Comparison of ENCODE assay signal across 8 cellular contexts in genomic region chr16:3878610-3879009, GRCh38. TPM values are rescaled to one million over a fixed set of nuclear protein-coding genes. Genes with fewer than 3 reads are reported as not detected.
A peak's percentile ranks its signal among the peaks of the same experiment; 100 is the strongest.
DNase-seq lines count a peak whose midpoint lies in the region; ATAC-seq and TF ChIP-seq lines count a peak whose summit lies in the region.

No MANE protein-coding gene starts in this region.

- H3K27me3 Mint-ChIP-seq in activated CD4-positive, alpha-beta T cell treated with anti-CD3 and anti-CD28 coated beads, Interleukin-2, amount 10 ng/mL, durations not matched to agents 7 days and 5 days, result peaks cover 8% of the 10 kb centered on the region
- H3K27me3 Mint-ChIP-seq in WTC11 (ENCODE audit: low read depth) (peaks cover 4% of the 10 kb centered on the region; the same call in 1 of the 2 replicates), immature natural killer cell (ENCODE audit: low read depth in 3 of 3) (peaks cover 14 to 30% (median 18%) of the 10 kb centered on the region in 3 donors)

- ATAC-seq in WTC11, result no peak
- no peak for ATAC-seq in left colon
- ATAC-seq in left lobe of liver, result no peak

- H3K27ac ChIP-seq in suprapubic skin, result no peak overlapping the region

- no peak for DNase-seq in activated CD4-positive, alpha-beta T cell treated with anti-CD3 and anti-CD28 coated beads, Interleukin-2, amount 10 ng/mL, durations not matched to agents 7 days and 5 days
- no peak for DNase-seq in activated CD4-positive, alpha-beta T cell treated with anti-CD3 and anti-CD28 coated beads for 48 hours
- DNase-seq in WTC11 (ENCODE audit: low spot score) (no peak), immature natural killer cell (no peak), suprapubic skin (ENCODE audit: low spot score in 2 of 2) (peak in 1 of 2 donors; percentile 48), left colon (no peak), ecto neural progenitor cell (ENCODE audit: low spot score) (no peak), left lobe of liver (ENCODE audit: low spot score) (no peak)

- peaks cover 28% of the 10 kb centered on the region for H3K36me3 Mint-ChIP-seq in activated CD4-positive, alpha-beta T cell treated with anti-CD3 and anti-CD28 coated beads, Interleukin-2, amount 10 ng/mL, durations not matched to agents 7 days and 5 days (ENCODE audit: low read depth)
- H3K36me3 Mint-ChIP-seq in WTC11 (peaks cover 12% of the 10 kb centered on the region), immature natural killer cell (peaks cover 0 to 5% (median 0%) of the 10 kb centered on the region in 3 donors)

- CTCF ChIA-PET in activated CD4-positive, alpha-beta T cell treated with anti-CD3 and anti-CD28 coated beads, Interleukin-2, amount 10 ng/mL, durations not matched to agents 7 days and 5 days (lab: Charles Lee), result interaction anchor here (1.0 kb wide), 1 partner anchor 104 kb away, joined by 4 read pairs; no protein-coding TSS in a partner anchor
- CTCF ChIA-PET in WTC11 (lab: Charles Lee), result interaction anchor here (1.5 kb wide), 1 partner anchor 376 kb away, joined by 5 read pairs; no protein-coding TSS in a partner anchor

- TF ChIP-seq CTCF in WTC11 (IDR thresholded peaks at IDR 0.05), result no peak
- no peak for TF ChIP-seq CTCF in suprapubic skin (IDR thresholded peaks at IDR 0.05)

- intact Hi-C loops in left colon (cut with DNase I, micrococcal nuclease), result loop anchor here in 1 of 2 donors (10.0 kb wide), 1 partner anchor 184 kb away; no protein-coding TSS in a partner anchor

- peak overlapping the region; percentile 95 for H3K4me3 Mint-ChIP-seq in activated CD4-positive, alpha-beta T cell treated with anti-CD3 and anti-CD28 coated beads, Interleukin-2, amount 10 ng/mL, durations not matched to agents 7 days and 5 days
- H3K4me3 Mint-ChIP-seq in WTC11, result peak overlapping the region; percentile 82
- H3K4me3 Mint-ChIP-seq in immature natural killer cell, result peak overlapping the region; percentile 94 to 98 (median 95)

- H3K9me3 ChIP-seq in suprapubic skin, result no peaks in the 10 kb centered on the region

- H3K36me3 ChIP-seq in suprapubic skin, result no peaks in the 10 kb centered on the region

- 9% methylated on average over 8 of the region's 8 CpGs for WGBS in suprapubic skin

- H3K27ac Mint-ChIP-seq in activated CD4-positive, alpha-beta T cell treated with anti-CD3 and anti-CD28 coated beads, Interleukin-2, amount 10 ng/mL, durations not matched to agents 7 days and 5 days, result peak overlapping the region; percentile 90
- H3K27ac Mint-ChIP-seq in WTC11, result peak overlapping the region; percentile 84
- H3K27ac Mint-ChIP-seq in immature natural killer cell, result peak overlapping the region; percentile 60 to 96 (median 92)

- peak overlapping the region; percentile 63 for H3K4me3 ChIP-seq in suprapubic skin

- POLR2A ChIA-PET in activated CD4-positive, alpha-beta T cell treated with anti-CD3 and anti-CD28 coated beads, Interleukin-2, amount 10 ng/mL, durations not matched to agents 7 days and 5 days (lab: Charles Lee), result interaction anchor here (0.6 kb wide), 1 partner anchor 140 kb away, joined by 4 read pairs; no protein-coding TSS in a partner anchor
- POLR2A ChIA-PET in WTC11 (lab: Charles Lee), result no interaction called here

- peaks cover 61% of the 10 kb centered on the region for H3K4me1 ChIP-seq in suprapubic skin

- H3K27me3 ChIP-seq in suprapubic skin, result no peaks in the 10 kb centered on the region

- H3K4me1 Mint-ChIP-seq in activated CD4-positive, alpha-beta T cell treated with anti-CD3 and anti-CD28 coated beads, Interleukin-2, amount 10 ng/mL, durations not matched to agents 7 days and 5 days, result peaks cover 46% of the 10 kb centered on the region
- H3K4me1 Mint-ChIP-seq in WTC11, result peaks cover 58% of the 10 kb centered on the region
- peaks cover 64 to 68% of the 10 kb centered on the region in 2 donors for H3K4me1 Mint-ChIP-seq in immature natural killer cell

- no peak for TF ChIP-seq POLR2A in suprapubic skin (IDR thresholded peaks at IDR 0.05)

- no peak for TF ChIP-seq EP300 in suprapubic skin (IDR thresholded peaks at IDR 0.05)

- H3K9me3 Mint-ChIP-seq in activated CD4-positive, alpha-beta T cell treated with anti-CD3 and anti-CD28 coated beads, Interleukin-2, amount 10 ng/mL, durations not matched to agents 7 days and 5 days, result no peaks in the 10 kb centered on the region
- H3K9me3 Mint-ChIP-seq in WTC11 (no peaks in the 10 kb centered on the region), immature natural killer cell (no peaks in the 10 kb centered on the region)

TF ChIP-seq in WTC11, 78 proteins besides CTCF, POLR2A, EP300 and RAD21:
- no peak for TF ChIP-seq NR1H2 (CRISPR knock-in tag; IDR thresholded peaks at IDR 0.05)
- TF ChIP-seq E2F4 (CRISPR knock-in tag; IDR thresholded peaks at IDR 0.05; ENCODE audit: borderline replicate concordance, low read depth), result no peak
- no peak for TF ChIP-seq ESRRA (CRISPR knock-in tag; IDR thresholded peaks at IDR 0.05; ENCODE audit: borderline replicate concordance)
- no peak for TF ChIP-seq GABPB1 (CRISPR knock-in tag; IDR thresholded peaks at IDR 0.05)
- TF ChIP-seq ZNF121 (CRISPR knock-in tag; IDR thresholded peaks at IDR 0.05), result no peak
- TF ChIP-seq ATF2 (CRISPR knock-in tag; IDR thresholded peaks at IDR 0.05; ENCODE audit: borderline replicate concordance, low read depth), result no peak
- no peak for TF ChIP-seq CREB1 (CRISPR knock-in tag; IDR thresholded peaks at IDR 0.05)
TF ChIP-seq in WTC11: peak in this region for 0.

RNA-seq across cellular contexts. Expression of gene CREBBP, which starts 1.9 kb away (rescaled TPM):
- total RNA-seq in activated CD4-positive, alpha-beta T cell treated with anti-CD3 and anti-CD28 coated beads, Interleukin-2, amount 10 ng/mL, durations not matched to agents 7 days and 5 days, result 10 to 100 TPM; 69.0 to 69.2 TPM
- 46.3 to 53.4 TPM (median 49.6 TPM) in 3 replicates for total RNA-seq in WTC11 (2021)
- 10 to 100 TPM in 1 of 3 donors, 1 to 10 TPM in 1, under 1 TPM in 1; 0.27 to 23.8 (median 3.9) TPM for polyA plus RNA-seq in immature natural killer cell
- 100 to 1,000 TPM in 3 of 4 donors, 10 to 100 TPM in 1; 76.3 to 152 (median 105) TPM for total RNA-seq in suprapubic skin
- total RNA-seq in left colon, result 10 to 100 TPM; 59.3 to 60.7 TPM
- total RNA-seq in left lobe of liver, result 30.3 TPM
